Comparison of ENCODE assay signal across 8 cellular contexts in genomic region chr10:46578475-46579178, GRCh38. TPM values are rescaled to one million over a fixed set of nuclear protein-coding genes. Genes with fewer than 3 reads are reported as not detected.
A peak's percentile ranks its signal among the peaks of the same experiment; 100 is the strongest.
DNase-seq lines count a peak whose midpoint lies in the region; ATAC-seq, FAIRE-seq and TF ChIP-seq lines count a peak whose summit lies in the region.
"Not testable (repeated sequence)": the region's sequence is repeated elsewhere in the genome, so short reads cannot be mapped to it uniquely, and the experiment has no call there.

SYT15 (plus strand) TSS chr10:46579128; CDS start chr10:46579169, 41 bp downstream.

- H3K4ac ChIP-seq in H1 (replicated peaks; ENCODE audit: insufficient read length, low read depth, low read length); trophoblast cell (ENCODE audit: low read depth, low read length): not testable (repeated sequence)

- not testable (repeated sequence) for H4K8ac ChIP-seq in H1 (ENCODE audit: extremely low read depth, insufficient read depth, low read length)
- peak within 1 kb of the TSS; percentile 38 for H4K8ac ChIP-seq in trophoblast cell (ENCODE audit: low read depth, low read length)

- H3K23me2 ChIP-seq in H1 (ENCODE audit: low read depth, low read length), result not testable (repeated sequence)

- not testable (repeated sequence) for DNase-seq in GM23248; activated CD8-positive, alpha-beta T cell treated with anti-CD3 and anti-CD28 coated beads, Interleukin-2, amount 10 ng/mL, durations not matched to agents 7 days and 5 days; heart right ventricle; lung (ENCODE audit: low spot score); trophoblast cell; tibial artery
- DNase-seq in H1 (ENCODE audit: low read depth in 1 of 2, low spot score in 2 of 2), result peak in 1 of 2 experiments; percentile 64

- not testable (repeated sequence) for H3K4me2 ChIP-seq in GM23248 (ENCODE audit: unreplicated experiment)
- H3K4me2 ChIP-seq in H1 (ENCODE audit: insufficient read depth in 1 of 2, low read depth in 2 of 2, low read length in 2 of 2) (peak within 1 kb of the TSS; percentile 39 to 49; a peak in 3 of 4 replicates), trophoblast cell (ENCODE audit: low read length) (peak within 1 kb of the TSS; percentile 52)

- H3K36me3 Mint-ChIP-seq in activated CD8-positive, alpha-beta T cell treated with anti-CD3 and anti-CD28 coated beads, Interleukin-2, amount 10 ng/mL, durations not matched to agents 7 days and 5 days (ENCODE audit: low read depth), result not testable (repeated sequence)

- TF ChIP-seq RAD21 in H1 (IDR thresholded peaks at IDR 0.05 in 1 of 2, conservative IDR thresholded peaks at IDR 0.05 in 1 of 2; ENCODE audit: low read depth in 2 of 2, low read length in 2 of 2), result not testable (repeated sequence)

- not testable (repeated sequence) for H3K79me1 ChIP-seq in H1 (ENCODE audit: low read depth, low read length); trophoblast cell (ENCODE audit: low read length)

- H4K5ac ChIP-seq in H1 (ENCODE audit: insufficient read length, low read depth, low read length), result not testable (repeated sequence)

- not testable (repeated sequence) for TF ChIP-seq POLR2A in H1 (IDR thresholded peaks at IDR 0.05; ENCODE audit: control extremely low read depth in 1 of 2, low read depth in 2 of 2, low read length in 2 of 2)

- H2BK15ac ChIP-seq in H1 (ENCODE audit: low read length), result not testable (repeated sequence)

- not testable (repeated sequence) for H2BK5ac ChIP-seq in H1 (ENCODE audit: low read depth, low read length); trophoblast cell (ENCODE audit: low read depth, low read length, poor library complexity)

- H2BK12ac ChIP-seq in H1 (ENCODE audit: low read depth, low read length); trophoblast cell (ENCODE audit: low read length): not testable (repeated sequence)

- H4K91ac ChIP-seq in H1 (replicated peaks; ENCODE audit: insufficient read length, low read length), result not testable (repeated sequence)
- peak within 1 kb of the TSS; percentile 24 for H4K91ac ChIP-seq in trophoblast cell (ENCODE audit: low read depth, low read length)

- peak within 1 kb of the TSS; percentile 40; the same call in 1 of the 2 replicates for H3K4me3 ChIP-seq in GM23248
- peak within 1 kb of the TSS in 2 of 4 experiments; percentile 13 to 43; a peak in 2 of 8 replicates for H3K4me3 ChIP-seq in H1 (ENCODE audit: extremely low read depth in 1 of 4, insufficient read depth in 2 of 4, low read depth in 3 of 4, low read length in 4 of 4)
- peak within 1 kb of the TSS in 6 of 10 donors; percentile 12 to 34 (median 16) for H3K4me3 ChIP-seq in heart right ventricle
- H3K4me3 ChIP-seq in iPS-20b (ENCODE audit: low read length), result peak within 1 kb of the TSS; percentile 22; the same call in 1 of the 2 replicates
- not testable (repeated sequence) for H3K4me3 ChIP-seq in lung; trophoblast cell (ENCODE audit: low read depth, low read length)
- peak within 1 kb of the TSS; percentile 27 to 31 for H3K4me3 ChIP-seq in tibial artery

- H3K56ac ChIP-seq in H1 (replicated peaks; ENCODE audit: insufficient read length, low read depth, low read length), result not testable (repeated sequence)

- not testable (repeated sequence) for H2BK20ac ChIP-seq in H1 (ENCODE audit: low read length)

- not testable (repeated sequence) for H4K20me1 ChIP-seq in GM23248 (ENCODE audit: insufficient read depth); H1 (replicated peaks in 1 of 2; ENCODE audit: control insufficient read depth in 1 of 2, insufficient read depth in 2 of 2, low read length in 2 of 2)

- H3K27me3 Mint-ChIP-seq in activated CD8-positive, alpha-beta T cell treated with anti-CD3 and anti-CD28 coated beads, Interleukin-2, amount 10 ng/mL, durations not matched to agents 7 days and 5 days (ENCODE audit: low read depth), result not testable (repeated sequence)

- not testable (repeated sequence) for TF ChIP-seq EP300 in H1 (IDR thresholded peaks at IDR 0.05; ENCODE audit: borderline replicate concordance in 1 of 2, low read depth in 2 of 2, low read length in 2 of 2)

- not testable (repeated sequence) for H3K27me3 ChIP-seq in GM23248 (replicated peaks; ENCODE audit: insufficient read depth); H1 (replicated peaks in 1 of 4; ENCODE audit: control insufficient read depth in 3 of 4, extremely low read depth in 1 of 4, insufficient read depth in 3 of 4, low read length in 3 of 4); heart right ventricle; lung (ENCODE audit: control insufficient read depth, insufficient read depth); trophoblast cell (ENCODE audit: insufficient read depth, low read length); tibial artery
- peaks cover 12% of the 10 kb centered on the region for H3K27me3 ChIP-seq in iPS-20b (ENCODE audit: insufficient read depth, low read length)

- H2BK120ac ChIP-seq in H1 (replicated peaks; ENCODE audit: low read depth, low read length); trophoblast cell (ENCODE audit: insufficient read depth, low read length, poor library complexity): not testable (repeated sequence)

- WGBS in GM23248 (ENCODE audit: low coverage in 1 of 2, low lambda C conversion rate in 2 of 2, missing lambda C conversion rate in 2 of 2), 2 experiments, result 0 to 1% methylated on average over 4 to 28 of the region's 68 CpGs
- WGBS in H1 (ENCODE audit: extremely low coverage in 1 of 2, insufficient coverage in 1 of 2, insufficient read length in 1 of 2, insufficient replicate concordance in 2 of 2, low coverage in 1 of 2, low lambda C conversion rate in 2 of 2, missing lambda C conversion rate in 1 of 2), 2 experiments, result 1% methylated on average over 19 of the region's 68 CpGs; no CpG with 5 or more reads in 1 of the 2 experiments
- 0 to 4% methylated on average over 20 to 37 of the region's 68 CpGs for WGBS in heart right ventricle, 2 donors
- 1% methylated on average over 17 to 49 of the region's 68 CpGs for WGBS in lung, 2 donors
- no CpG with 5 or more reads among the region's 68 CpGs for WGBS in trophoblast cell (ENCODE audit: extremely low coverage, insufficient coverage, insufficient read length)

- not testable (repeated sequence) for H3K9me2 ChIP-seq in GM23248 (ENCODE audit: insufficient read depth)

- in situ Hi-C loops in GM23248 (cut with MboI), result not testable (repeated sequence)

- not testable (repeated sequence) for H2AK5ac ChIP-seq in H1 (ENCODE audit: low read depth, low read length); trophoblast cell (ENCODE audit: low read length)

- not testable (repeated sequence) for H2AFZ ChIP-seq in GM23248; H1 (ENCODE audit: low read length); trophoblast cell (ENCODE audit: insufficient read depth, low read length, poor library complexity)

- H3K36me3 ChIP-seq in GM23248 (ENCODE audit: low read depth); H1 (ENCODE audit: control insufficient read depth in 2 of 4, insufficient read depth in 4 of 4, low read length in 3 of 4); heart right ventricle; iPS-20b (ENCODE audit: insufficient read depth, low read depth, low read length); lung (ENCODE audit: control insufficient read depth in 2 of 2, insufficient read depth in 2 of 2, low read length in 2 of 2); trophoblast cell (ENCODE audit: control insufficient read depth in 1 of 2, insufficient read depth in 2 of 2, low read length in 2 of 2); tibial artery: not testable (repeated sequence)

- H3K27ac ChIP-seq in GM23248; H1 (ENCODE audit: low read depth, low read length); heart right ventricle; iPS-20b (ENCODE audit: low read length); lung (ENCODE audit: low read depth in 1 of 2, low read length in 1 of 2); trophoblast cell (ENCODE audit: low read depth, low read length); tibial artery: not testable (repeated sequence)

- not testable (repeated sequence) for H3F3A ChIP-seq in GM23248 (ENCODE audit: insufficient read depth)

- not testable (repeated sequence) for FAIRE-seq in H1 (lab: Jason Lieb, UNC)

- POLR2A ChIA-PET in activated CD8-positive, alpha-beta T cell treated with anti-CD3 and anti-CD28 coated beads, Interleukin-2, amount 10 ng/mL, durations not matched to agents 7 days and 5 days (lab: Charles Lee); H1 (lab: Charles Lee; ENCODE audit: partially characterized antibody): not testable (repeated sequence)

- CTCF ChIA-PET in activated CD8-positive, alpha-beta T cell treated with anti-CD3 and anti-CD28 coated beads, Interleukin-2, amount 10 ng/mL, durations not matched to agents 7 days and 5 days (lab: Charles Lee); H1 (lab: Charles Lee; ENCODE audit: partially characterized antibody): not testable (repeated sequence)

- not testable (repeated sequence) for H3K79me2 ChIP-seq in GM23248 (ENCODE audit: insufficient read depth); H1 (ENCODE audit: control insufficient read depth in 1 of 2, insufficient read depth in 2 of 2, low read length in 2 of 2); trophoblast cell (ENCODE audit: control insufficient read depth, insufficient read depth, low read length, poor library complexity)

- intact Hi-C loops in heart right ventricle (cut with DNase I); tibial artery (cut with DNase I; ENCODE audit: low total_unique reads): not testable (repeated sequence)

- TF ChIP-seq CTCF in H1 (IDR thresholded peaks at IDR 0.05; ENCODE audit: control extremely low read depth in 1 of 3, insufficient read depth in 1 of 3, low read depth in 1 of 3, low read length in 3 of 3); heart right ventricle (IDR thresholded peaks at IDR 0.05); lung (IDR thresholded peaks at IDR 0.05; ENCODE audit: control extremely low read depth, extremely low read depth); tibial artery (IDR thresholded peaks at IDR 0.05): not testable (repeated sequence)

- H3K27ac Mint-ChIP-seq in activated CD8-positive, alpha-beta T cell treated with anti-CD3 and anti-CD28 coated beads, Interleukin-2, amount 10 ng/mL, durations not matched to agents 7 days and 5 days, result not testable (repeated sequence)

- not testable (repeated sequence) for H3K9me3 Mint-ChIP-seq in activated CD8-positive, alpha-beta T cell treated with anti-CD3 and anti-CD28 coated beads, Interleukin-2, amount 10 ng/mL, durations not matched to agents 7 days and 5 days (ENCODE audit: insufficient read depth)

- H4K12ac ChIP-seq in trophoblast cell (ENCODE audit: low read depth, low read length), result not testable (repeated sequence)

- H3K14ac ChIP-seq in H1 (ENCODE audit: insufficient read length); trophoblast cell (ENCODE audit: low read length): not testable (repeated sequence)

- not testable (repeated sequence) for H3K9ac ChIP-seq in GM23248; H1 (replicated peaks in 1 of 4; ENCODE audit: extremely low read depth in 1 of 4, low read depth in 3 of 4, low read length in 3 of 4); iPS-20b (ENCODE audit: low read depth, low read length); trophoblast cell (ENCODE audit: low read length)

- H3K23ac ChIP-seq in H1 (ENCODE audit: insufficient read length); trophoblast cell (ENCODE audit: low read length): not testable (repeated sequence)

- H3K9me3 ChIP-seq in GM23248 (ENCODE audit: low read depth); H1 (ENCODE audit: insufficient read depth in 2 of 2, low read depth in 1 of 2, low read length in 1 of 2); heart right ventricle; iPS-20b (ENCODE audit: insufficient read depth, low read depth, low read length); lung (ENCODE audit: control insufficient read depth in 2 of 2, insufficient read depth in 1 of 2, low read length in 1 of 2); trophoblast cell (ENCODE audit: insufficient read depth, low read depth, low read length); tibial artery: not testable (repeated sequence)

- H3K4me3 Mint-ChIP-seq in activated CD8-positive, alpha-beta T cell treated with anti-CD3 and anti-CD28 coated beads, Interleukin-2, amount 10 ng/mL, durations not matched to agents 7 days and 5 days, result not testable (repeated sequence)

- not testable (repeated sequence) for H3K4me1 Mint-ChIP-seq in activated CD8-positive, alpha-beta T cell treated with anti-CD3 and anti-CD28 coated beads, Interleukin-2, amount 10 ng/mL, durations not matched to agents 7 days and 5 days (ENCODE audit: low read depth)

- H3K18ac ChIP-seq in H1 (ENCODE audit: extremely low read depth, low read length); trophoblast cell (ENCODE audit: low read length): not testable (repeated sequence)

- ATAC-seq in activated CD8-positive, alpha-beta T cell treated with anti-CD3 and anti-CD28 coated beads, Interleukin-2, amount 10 ng/mL, durations not matched to agents 7 days and 5 days, result peak; percentile 34
- ATAC-seq in heart right ventricle (peak in 7 of 8 donors; percentile 13 to 69 (median 39)), lung (ENCODE audit: insufficient read depth, low FRiP score) (peak; percentile 21)

- H3K4me1 ChIP-seq in GM23248 (ENCODE audit: insufficient read depth); H1 (replicated peaks in 1 of 4; ENCODE audit: control insufficient read depth in 3 of 4, insufficient read depth in 4 of 4, low read length in 3 of 4); heart right ventricle; iPS-20b (ENCODE audit: insufficient read depth, low read length); lung (ENCODE audit: control insufficient read depth in 2 of 2, insufficient read depth in 2 of 2, low read length in 2 of 2); trophoblast cell (ENCODE audit: control insufficient read depth in 1 of 2, insufficient read depth in 2 of 2, low read length in 2 of 2); tibial artery: not testable (repeated sequence)

RNA-seq across cellular contexts. Expression of gene SYT15, which starts in this region (rescaled TPM):
- 0.89 and 1.2 TPM in 2 replicates for total RNA-seq in GM23248 (2014; rRNA removed; shearing (Covaris generic))
- polyA plus RNA-seq in GM23248 (2016; fragmentation: Nextera tagmentation; extraction: Ambion mirVana), result 2.3 and 3.0 TPM in 2 replicates
- total RNA-seq in activated CD8-positive, alpha-beta T cell treated with anti-CD3 and anti-CD28 coated beads, Interleukin-2, amount 10 ng/mL, durations not matched to agents 7 days and 5 days, result 1 to 10 TPM in 1 of 2 experiments, under 1 TPM in 1; 0.55 to 1.0 TPM
- total RNA-seq in H1 (2021; fragmentation: NEBNext Ultra II Directional; extraction: Animal tissue kit (Norgen Biotek cat#: 25700)), result 0.61 and 1.5 TPM in 2 replicates
- polyA plus RNA-seq in H1 (2011; rRNA removed), result 0.39 and 0.58 TPM in 2 replicates
- 0.47 TPM for polyA plus RNA-seq in H1 (2011; cell fraction: cytosol; rRNA removed)
- polyA plus RNA-seq in H1 (2011; cell fraction: nucleus; rRNA removed), result 1.1 TPM
- 0.34 to 0.76 TPM (median 0.43 TPM) in 4 replicates for polyA plus RNA-seq in H1 (2012, experiment 1 of 2)
- 0.08 TPM for polyA plus RNA-seq in H1 (2012, experiment 2 of 2)
- polyA plus RNA-seq in H1 (2013, experiment 1 of 2), result 0.43 TPM
- polyA plus RNA-seq in H1 (2013, experiment 2 of 2), result 0.44 TPM
- 0.46 and 1.0 TPM in 2 replicates for polyA minus RNA-seq in H1 (2011; rRNA and poly(A)+ RNA removed)
- polyA minus RNA-seq in H1 (2011; cell fraction: cytosol; rRNA and poly(A)+ RNA removed), result 1.8 TPM
- 1.3 TPM for polyA minus RNA-seq in H1 (2011; cell fraction: nucleus; rRNA and poly(A)+ RNA removed)
- 1 to 10 TPM; 1.3 to 4.1 (median 2.9) TPM for total RNA-seq in heart right ventricle
- 1 to 10 TPM in 1 of 2 donors, under 1 TPM in 1; 0.87 to 3.7 TPM for polyA plus RNA-seq in heart right ventricle
- 10 to 100 TPM; 24.8 to 53.5 TPM for total RNA-seq in lung
- polyA plus RNA-seq in lung, result 10 to 100 TPM in 1 of 2 donors, 1 to 10 TPM in 1; 3.8 to 18.4 TPM
- 4.8 and 5.1 TPM in 2 replicates for polyA plus RNA-seq in trophoblast cell (2013)

Comparison
In these comparisons a context has a peak if more than half of its experiments do, and no peak if none do; other contexts are left out.
1. RNA of gene SYT15 (total RNA-seq): 24.8 to 53.5 TPM in lung; 1.3 to 4.1 TPM in heart right ventricle, 0.89 to 1.2 TPM in GM23248, 0.55 to 1.0 TPM in activated CD8-positive, alpha-beta T cell treated with anti-CD3 and anti-CD28 coated beads, Interleukin-2, amount 10 ng/mL, durations not matched to agents 7 days and 5 days and 0.61 to 1.5 TPM in H1; every median in the first group is over 4 times any median in the second.
2. Peak in every context shown above with its lines, with median percentiles within 50 percentile points of each other: ATAC-seq.